In the genomic region with DNA sequence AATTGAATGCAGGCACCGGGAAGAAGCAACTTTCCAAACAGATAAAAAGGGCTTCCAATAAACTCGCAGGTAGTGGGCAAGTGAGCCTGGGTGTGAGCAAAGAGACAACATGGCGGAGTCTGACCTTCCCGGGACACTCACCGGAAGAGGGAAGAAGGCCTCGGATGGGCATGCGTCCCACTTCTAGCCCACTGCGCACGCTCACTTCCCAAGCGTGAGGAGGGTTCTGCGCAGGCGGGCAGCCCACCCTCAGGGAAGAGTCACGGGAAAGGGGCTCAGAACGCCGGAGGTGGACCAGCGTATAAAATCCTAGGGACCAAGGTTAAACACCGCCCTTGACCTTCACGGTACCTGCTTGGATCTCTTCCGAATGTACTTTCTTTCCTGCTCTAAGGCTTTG, we compare ENCODE assay signal across 1 cellular context.
TF ChIP-seq lines count a peak whose summit lies in the region.

No MANE protein-coding gene starts in this region.

TF ChIP-seq in GM23338, 12 proteins besides CTCF, POLR2A, EP300 and RAD21 (continued from another document):
- TF ChIP-seq ZNF462 (CRISPR knock-in tag; IDR thresholded peaks at IDR 0.05) (no peak), STAT1 (IDR thresholded peaks at IDR 0.05; ENCODE audit: unreplicated experiment) (no peak), REST (IDR thresholded peaks at IDR 0.05; ENCODE audit: unreplicated experiment) (no peak), NANOG (IDR thresholded peaks at IDR 0.05; ENCODE audit: borderline replicate concordance) (no peak), ETS1 (IDR thresholded peaks at IDR 0.05) (no peak), EZH2 (IDR thresholded peaks at IDR 0.05; ENCODE audit: low read depth, unreplicated experiment) (no peak), POLR2AphosphoS5 (IDR thresholded peaks at IDR 0.05; ENCODE audit: low read depth) (no peak), ZNF114 (CRISPR knock-in tag; IDR thresholded peaks at IDR 0.05) (no peak), ZNF331 (CRISPR knock-in tag; IDR thresholded peaks at IDR 0.05; ENCODE audit: low read depth) (no peak), EZH2phosphoT487 (IDR thresholded peaks at IDR 0.05; ENCODE audit: unreplicated experiment) (no peak), CREB1 (CRISPR knock-in tag; IDR thresholded peaks at IDR 0.05; ENCODE audit: low read depth) (no peak)
